ENCODE assay signal across 11 cellular contexts in genomic region chr11:64208796-64209562, GRCh38. TPM values are rescaled to one million over a fixed set of nuclear protein-coding genes. Genes with fewer than 3 reads are reported as not detected.
DNase-seq lines count a peak whose midpoint lies in the region; ATAC-seq and TF ChIP-seq lines count a peak whose summit lies in the region.
"Had no signal": no experiment of that assay in that cellular context is flagged by ENCODE, and none has a peak within 500 bp of the region (broad histone marks: within the 10 kb centered on the region; RNA-seq: fewer than 3 reads in every experiment).

No MANE protein-coding gene starts in this region.

- peaks cover 53% of the 10 kb centered on the region for H3K4me1 Mint-ChIP-seq in activated CD4-positive, alpha-beta T cell treated with anti-CD3 and anti-CD28 coated beads, Interleukin-2, amount 10 ng/mL, durations not matched to agents 7 days and 5 days
- H3K4me1 Mint-ChIP-seq in activated B cell treated with CpG ODN at 0.5 μM for 24 hours = peaks cover 64% of the 10 kb centered on the region
- peaks cover 72% of the 10 kb centered on the region for H3K4me1 Mint-ChIP-seq in stimulated activated effector memory CD8-positive, alpha-beta T cell treated with anti-CD3 and anti-CD28 coated beads, Interleukin-12 subunit alpha, Interleukin-12 subunit beta, amount 100 ng/mL, for 72 hours

- intact Hi-C loops in activated B cell treated with CpG ODN at 0.5 μM for 24 hours (cut with micrococcal nuclease) = no loop called here

- H3K9me3 Mint-ChIP-seq in activated CD4-positive, alpha-beta T cell treated with anti-CD3 and anti-CD28 coated beads, Interleukin-2, amount 10 ng/mL, durations not matched to agents 7 days and 5 days = no peaks in the 10 kb centered on the region
- H3K9me3 Mint-ChIP-seq in activated B cell treated with CpG ODN at 0.5 μM for 24 hours = no peaks in the 10 kb centered on the region
- H3K9me3 Mint-ChIP-seq in stimulated activated effector memory CD8-positive, alpha-beta T cell treated with anti-CD3 and anti-CD28 coated beads, Interleukin-12 subunit alpha, Interleukin-12 subunit beta, amount 100 ng/mL, for 72 hours = no peaks in the 10 kb centered on the region
- H3K9me3 Mint-ChIP-seq: type B pancreatic cell had no signal

- no peak for DNase-seq in activated CD4-positive, alpha-beta T cell treated with anti-CD3 and anti-CD28 coated beads, Interleukin-2, amount 10 ng/mL, durations not matched to agents 7 days and 5 days
- DNase-seq in activated CD4-positive, alpha-beta T cell treated with anti-CD3 and anti-CD28 coated beads, Interleukin-2, amount 50 U/mL, for 48 hours = no peak
- no peak for DNase-seq in activated B cell treated with CpG ODN at 0.5 μM for 24 hours
- no peak for DNase-seq in stimulated activated effector memory CD8-positive, alpha-beta T cell treated with anti-CD3 and anti-CD28 coated beads, Interleukin-12 subunit alpha, Interleukin-12 subunit beta, amount 100 ng/mL, for 72 hours (ENCODE audit: low spot score in 2 of 2)
- DNase-seq in NCI-H1105 (lab: John Stamatoyannopoulos, UW) = no peak
- DNase-seq: central memory CD4-positive, alpha-beta T cell; stimulated activated CD4-positive, alpha-beta T cell treated with anti-CD3 and anti-CD28 coated beads, Interleukin-4, amount 100 ng/mL, for 24 hours had no signal

- H3K27ac ChIP-seq in layer of hippocampus (ENCODE audit: low read depth, low read length) = peak overlapping the region; percentile 5

- CTCF ChIA-PET in activated CD4-positive, alpha-beta T cell treated with anti-CD3 and anti-CD28 coated beads, Interleukin-2, amount 10 ng/mL, durations not matched to agents 7 days and 5 days (lab: Charles Lee) = interaction anchor here (1.2 to 10.1 kb wide), 5 partner anchors 9 to 42 kb away, joined by 3 to 141 read pairs (median 12); partner anchors contain the start of genes DNAJC4, NUDT22, PLCB3 and STIP1
- CTCF ChIA-PET in activated B cell treated with CpG ODN at 0.5 μM for 24 hours (lab: Charles Lee) = interaction anchor here (5.3 kb wide), 1 partner anchor 16 kb away, joined by 34 read pairs; the partner anchor contains the start of genes NUDT22 and TRPT1

- TF ChIP-seq CTCF in activated B cell treated with CpG ODN at 0.5 μM for 24 hours (IDR thresholded peaks at IDR 0.05) = no peak

- peak overlapping the region; percentile 69 for H3K27ac Mint-ChIP-seq in activated CD4-positive, alpha-beta T cell treated with anti-CD3 and anti-CD28 coated beads, Interleukin-2, amount 10 ng/mL, durations not matched to agents 7 days and 5 days
- peak overlapping the region; percentile 70 for H3K27ac Mint-ChIP-seq in activated B cell treated with CpG ODN at 0.5 μM for 24 hours
- peak overlapping the region; percentile 96 for H3K27ac Mint-ChIP-seq in stimulated activated effector memory CD8-positive, alpha-beta T cell treated with anti-CD3 and anti-CD28 coated beads, Interleukin-12 subunit alpha, Interleukin-12 subunit beta, amount 100 ng/mL, for 72 hours
- H3K27ac Mint-ChIP-seq: type B pancreatic cell had no signal

- POLR2A ChIA-PET in activated CD4-positive, alpha-beta T cell treated with anti-CD3 and anti-CD28 coated beads, Interleukin-2, amount 10 ng/mL, durations not matched to agents 7 days and 5 days (lab: Charles Lee) = no interaction called here
- POLR2A ChIA-PET in activated B cell treated with CpG ODN at 0.5 μM for 24 hours (lab: Charles Lee) = interaction anchor here (2.9 to 9.3 kb wide), 5 partner anchors 19 to 95 kb away, joined by 12 to 191 read pairs (median 81); partner anchors contain the start of genes CATSPERZ, DNAJC4, ESRRA and FKBP2

- H3K4me3 Mint-ChIP-seq in activated CD4-positive, alpha-beta T cell treated with anti-CD3 and anti-CD28 coated beads, Interleukin-2, amount 10 ng/mL, durations not matched to agents 7 days and 5 days = peak overlapping the region; percentile 58
- peak overlapping the region; percentile 67 for H3K4me3 Mint-ChIP-seq in activated B cell treated with CpG ODN at 0.5 μM for 24 hours
- H3K4me3 Mint-ChIP-seq in stimulated activated effector memory CD8-positive, alpha-beta T cell treated with anti-CD3 and anti-CD28 coated beads, Interleukin-12 subunit alpha, Interleukin-12 subunit beta, amount 100 ng/mL, for 72 hours = peak overlapping the region; percentile 91
- H3K4me3 Mint-ChIP-seq: type B pancreatic cell had no signal

- ATAC-seq in activated B cell treated with CpG ODN at 0.5 μM for 24 hours (ENCODE audit: low read depth) (no peak), HG02852 (IDR thresholded peaks at IDR 0.05; ENCODE audit: unreplicated experiment) (no peak), HG03135 (IDR thresholded peaks at IDR 0.05; ENCODE audit: unreplicated experiment) (no peak)
- ATAC-seq in stimulated activated effector memory CD8-positive, alpha-beta T cell treated with anti-CD3 and anti-CD28 coated beads, Interleukin-12 subunit alpha, Interleukin-12 subunit beta, amount 100 ng/mL, for 72 hours = no peak

- peaks cover 58% of the 10 kb centered on the region for H3K36me3 Mint-ChIP-seq in activated CD4-positive, alpha-beta T cell treated with anti-CD3 and anti-CD28 coated beads, Interleukin-2, amount 10 ng/mL, durations not matched to agents 7 days and 5 days (ENCODE audit: low read depth)
- H3K36me3 Mint-ChIP-seq in activated B cell treated with CpG ODN at 0.5 μM for 24 hours (ENCODE audit: low read depth) = peaks cover 53% of the 10 kb centered on the region
- no peaks in the 10 kb centered on the region for H3K36me3 Mint-ChIP-seq in stimulated activated effector memory CD8-positive, alpha-beta T cell treated with anti-CD3 and anti-CD28 coated beads, Interleukin-12 subunit alpha, Interleukin-12 subunit beta, amount 100 ng/mL, for 72 hours

- H3K27me3 Mint-ChIP-seq in activated CD4-positive, alpha-beta T cell treated with anti-CD3 and anti-CD28 coated beads, Interleukin-2, amount 10 ng/mL, durations not matched to agents 7 days and 5 days = no peaks in the 10 kb centered on the region
- no peaks in the 10 kb centered on the region for H3K27me3 Mint-ChIP-seq in activated B cell treated with CpG ODN at 0.5 μM for 24 hours
- H3K27me3 Mint-ChIP-seq: type B pancreatic cell had no signal

- H3K27me3 ChIP-seq in layer of hippocampus (ENCODE audit: control insufficient read depth, insufficient read depth, low read length) = no peaks in the 10 kb centered on the region

RNA-seq across cellular contexts. Expression of gene FERMT3, which starts 2.5 kb away (rescaled TPM):
- total RNA-seq in activated CD4-positive, alpha-beta T cell treated with anti-CD3 and anti-CD28 coated beads, Interleukin-2, amount 10 ng/mL, durations not matched to agents 7 days and 5 days = 100 to 1,000 TPM; 190 to 207 TPM
- total RNA-seq in activated B cell treated with CpG ODN at 0.5 μM for 24 hours = 154 and 169 TPM in 2 replicates

RNA-seq across cellular contexts. Expression of gene TRPT1, which starts 17.0 kb away (rescaled TPM):
- total RNA-seq in activated CD4-positive, alpha-beta T cell treated with anti-CD3 and anti-CD28 coated beads, Interleukin-2, amount 10 ng/mL, durations not matched to agents 7 days and 5 days = 10 to 100 TPM; 20.0 to 26.5 TPM
- 50.6 and 51.3 TPM in 2 replicates for total RNA-seq in activated B cell treated with CpG ODN at 0.5 μM for 24 hours

RNA-seq across cellular contexts. Expression of gene NUDT22, which starts 17.1 kb away (rescaled TPM):
- 10 to 100 TPM; 70.2 to 82.1 TPM for total RNA-seq in activated CD4-positive, alpha-beta T cell treated with anti-CD3 and anti-CD28 coated beads, Interleukin-2, amount 10 ng/mL, durations not matched to agents 7 days and 5 days
- total RNA-seq in activated B cell treated with CpG ODN at 0.5 μM for 24 hours = 81.0 and 95.3 TPM in 2 replicates

RNA-seq across cellular contexts. Expression of gene DNAJC4, which starts 21.4 kb away (rescaled TPM):
- 10 to 100 TPM; 39.5 to 40.5 TPM for total RNA-seq in activated CD4-positive, alpha-beta T cell treated with anti-CD3 and anti-CD28 coated beads, Interleukin-2, amount 10 ng/mL, durations not matched to agents 7 days and 5 days
- total RNA-seq in activated B cell treated with CpG ODN at 0.5 μM for 24 hours = 47.5 and 53.3 TPM in 2 replicates

RNA-seq across cellular contexts. Expression of gene STIP1, which starts 23.0 kb away (rescaled TPM):
- 100 to 1,000 TPM; 211 to 213 TPM for total RNA-seq in activated CD4-positive, alpha-beta T cell treated with anti-CD3 and anti-CD28 coated beads, Interleukin-2, amount 10 ng/mL, durations not matched to agents 7 days and 5 days
- total RNA-seq in activated B cell treated with CpG ODN at 0.5 μM for 24 hours = 155 and 159 TPM in 2 replicates
